ENCODE assay signal across 29 cellular contexts in genomic region chr2:125240870-125241269, GRCh38.
"Had no signal": no experiment of that assay in that cellular context is flagged by ENCODE, and none has a peak within 500 bp of the region (broad histone marks: within the 10 kb centered on the region; RNA-seq: fewer than 3 reads in every experiment).

No MANE protein-coding gene starts in this region.

- H3K9ac ChIP-seq: parathyroid adenoma had no signal

- H2AFZ ChIP-seq: parathyroid adenoma had no signal

- ATAC-seq: naive thymus-derived CD8-positive, alpha-beta T cell; natural killer cell treated with Interleukin-12 subunit alpha and Interleukin-12 subunit beta and Interleukin-15 and Interleukin-18, amount 100 ng/mL, for 72 hours; psoas muscle; right cardiac atrium; sciatic nerve; stimulated activated memory B cell treated with anti-CD40 and anti-IgM and Interleukin-4, amounts not matched to agents 10 μg/mL and 1 μg/mL and 100 μg/mL, for 72 hours; stimulated activated naive CD8-positive, alpha-beta T cell treated with anti-CD3 and anti-CD28 coated beads, Interleukin-15, amount 100 ng/mL, for 72 hours; stimulated activated naive CD8-positive, alpha-beta T cell treated with anti-CD3 and anti-CD28 coated beads, Interleukin-15, Interleukin-2, amounts not matched to agents 100 U/mL and 50 U/mL, for 24 hours; upper lobe of right lung had no signal

- H3K27ac ChIP-seq: ovary, parathyroid adenoma, psoas muscle, skin epidermis, spleen, suprapubic skin, testis, tibial artery, transverse colon, upper lobe of right lung, uterus had no signal

- H3K9me3 ChIP-seq: ovary, psoas muscle, suprapubic skin, testis, tibial artery, transverse colon, upper lobe of right lung, uterus had no signal

- H3K27me3 ChIP-seq: ovary, spleen, suprapubic skin, testis, tibial artery, transverse colon, upper lobe of right lung, uterus had no signal

- DNase-seq: naive thymus-derived CD8-positive, alpha-beta T cell; nephron progenitor cell; occipital lobe; ovary; posterior cingulate gyrus; psoas muscle; right cardiac atrium; spleen; stimulated activated CD4-positive, alpha-beta T cell treated with anti-CD3 and anti-CD28 coated beads, Interleukin-12 subunit alpha, Interleukin-12 subunit beta, amount 100 ng/mL, for 4 hours; stimulated activated CD4-positive, alpha-beta T cell treated with anti-CD3 and anti-CD28 coated beads, Interleukin-1b, Interleukin-23, amount 100 ng/mL, for 48 hours; stimulated activated CD4-positive, alpha-beta T cell treated with anti-CD3 and anti-CD28 coated beads, Interleukin-4, amount 100 ng/mL, for 1 hour; stimulated activated CD4-positive, alpha-beta T cell treated with anti-CD3 and anti-CD28 coated beads, Interleukin-4, amount 100 ng/mL, for 4 hours; stimulated activated CD8-positive, alpha-beta memory T cell treated with anti-CD3 and anti-CD28 coated beads, Interleukin-4, amount 100 ng/mL, for 48 hours; stimulated activated naive CD4-positive, alpha-beta T cell; stimulated activated naive CD8-positive, alpha-beta T cell treated with anti-CD3 and anti-CD28 coated beads, Interleukin-15, amount 100 ng/mL, for 72 hours; stimulated activated naive CD8-positive, alpha-beta T cell treated with anti-CD3 and anti-CD28 coated beads, Interleukin-15, Interleukin-2, amounts not matched to agents 100 U/mL and 50 U/mL, for 24 hours; substantia nigra; testis; tibial artery; transverse colon; upper lobe of right lung; uterus had no signal

- H3K4me3 ChIP-seq: ovary, psoas muscle, skin epidermis, smooth muscle cell, spleen, suprapubic skin, testis, tibial artery, transverse colon, upper lobe of right lung, uterus had no signal

- H3K36me3 ChIP-seq: ovary, spleen, suprapubic skin, tibial artery, transverse colon, upper lobe of right lung had no signal

- H3K4me1 ChIP-seq: parathyroid adenoma, psoas muscle, spleen, suprapubic skin, testis, tibial artery, transverse colon, upper lobe of right lung, uterus had no signal

- H3K4me2 ChIP-seq: smooth muscle cell had no signal

- H3K79me2 ChIP-seq: parathyroid adenoma had no signal
